Comparison of ENCODE assay signal across 8 cellular contexts in the genomic region with DNA sequence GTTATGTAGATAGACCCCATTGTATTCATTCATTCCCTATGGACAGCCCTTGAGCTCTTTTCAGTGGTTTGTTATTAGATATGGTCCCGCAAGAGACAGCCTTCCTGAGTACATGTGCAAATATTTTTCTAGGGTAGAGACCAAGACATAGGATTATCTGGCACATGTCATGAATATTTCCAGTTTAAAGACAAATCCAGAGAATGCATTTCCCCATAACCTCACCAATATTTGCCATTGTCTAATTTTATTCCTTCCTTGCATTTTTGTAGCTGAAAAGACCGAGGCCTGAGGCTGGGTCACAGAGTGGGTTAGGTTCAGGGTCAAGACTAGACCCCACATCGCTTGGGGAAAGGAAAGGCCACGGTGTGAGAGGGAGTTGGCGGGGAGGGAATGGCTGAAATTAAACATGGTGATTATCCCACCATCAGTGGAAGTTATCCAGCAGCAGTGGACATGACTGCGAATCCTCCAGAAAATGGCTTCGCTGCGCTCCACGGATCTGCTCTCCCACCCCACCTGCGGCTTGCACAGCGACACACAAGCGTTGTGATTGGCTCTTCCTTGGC. TPM values are rescaled to one million over a fixed set of nuclear protein-coding genes. Genes with fewer than 3 reads are reported as not detected.
DNase-seq lines count a peak whose midpoint lies in the region; ATAC-seq and TF ChIP-seq lines count a peak whose summit lies in the region.

No MANE protein-coding gene starts in this region.

- H3K27me3 Mint-ChIP-seq in natural killer cell treated with Interleukin-12 subunit alpha and Interleukin-12 subunit beta and Interleukin-15 and Interleukin-18, amount 100 ng/mL, for 72 hours, result no peaks in the 10 kb centered on the region

- no peaks in the 10 kb centered on the region for H3K79me2 ChIP-seq in MM.1S (ENCODE audit: low read length)

- no peaks in the 10 kb centered on the region for H3F3A ChIP-seq in MM.1S (ENCODE audit: insufficient read depth, low read length)

- no peaks in the 10 kb centered on the region for H4K20me1 ChIP-seq in MM.1S (ENCODE audit: insufficient read depth, low read length)

- peaks cover 22 to 24% of the 10 kb centered on the region in 2 donors for H3K4me1 Mint-ChIP-seq in natural killer cell treated with Interleukin-12 subunit alpha and Interleukin-12 subunit beta and Interleukin-15 and Interleukin-18, amount 100 ng/mL, for 72 hours (ENCODE audit: low read depth in 2 of 2)

- intact Hi-C loops in colonic mucosa (cut with DNase I), result no loop called here

- peak overlapping the region; percentile 53 for H3K4me3 ChIP-seq in BE2C (ENCODE audit: low read depth, low read length)
- no peak overlapping the region for H3K4me3 ChIP-seq in MM.1S (ENCODE audit: low read length)
- peak overlapping the region; percentile 60 for H3K4me3 ChIP-seq in colonic mucosa

- H3K9me3 ChIP-seq in BE2C (no peaks in the 10 kb centered on the region), MM.1S (replicated peaks; ENCODE audit: insufficient read depth, low read length) (no peaks in the 10 kb centered on the region), colonic mucosa (no peaks in the 10 kb centered on the region)

- no peaks in the 10 kb centered on the region for H3K9me2 ChIP-seq in MM.1S (replicated peaks; ENCODE audit: insufficient read depth, low read length)

- H3K9me3 Mint-ChIP-seq in natural killer cell treated with Interleukin-12 subunit alpha and Interleukin-12 subunit beta and Interleukin-15 and Interleukin-18, amount 100 ng/mL, for 72 hours, result no peaks in the 10 kb centered on the region

- H3K36me3 ChIP-seq in BE2C (no peaks in the 10 kb centered on the region), MM.1S (replicated peaks; ENCODE audit: insufficient read depth, low read length) (no peaks in the 10 kb centered on the region), colonic mucosa (no peaks in the 10 kb centered on the region)

- no peak overlapping the region for H3K27ac Mint-ChIP-seq in natural killer cell treated with Interleukin-12 subunit alpha and Interleukin-12 subunit beta and Interleukin-15 and Interleukin-18, amount 100 ng/mL, for 72 hours

- 0 out of 2 replicates have a peak overlapping the region, but pooled peaks have one; percentile 31 for H2AFZ ChIP-seq in MM.1S (ENCODE audit: low read length)

- TF ChIP-seq CTCF in BE2C (IDR thresholded peaks at IDR 0.05; ENCODE audit: low read depth, low read length), result no peak
- no peak for TF ChIP-seq CTCF in MM.1S (IDR thresholded peaks at IDR 0.05; ENCODE audit: low read length)
- no peak for TF ChIP-seq CTCF in colonic mucosa (IDR thresholded peaks at IDR 0.05)

- H3K9ac ChIP-seq in MM.1S (ENCODE audit: low read length) (no peak overlapping the region), colonic mucosa (ENCODE audit: low read depth in 2 of 2, low read length in 2 of 2) (peak overlapping the region; percentile 54 to 58)

- no peaks in the 10 kb centered on the region for H3K36me3 Mint-ChIP-seq in natural killer cell treated with Interleukin-12 subunit alpha and Interleukin-12 subunit beta and Interleukin-15 and Interleukin-18, amount 100 ng/mL, for 72 hours

- H3K27me3 ChIP-seq in BE2C, result no peaks in the 10 kb centered on the region
- H3K27me3 ChIP-seq in MM.1S (replicated peaks; ENCODE audit: insufficient read depth, low read length), result peaks cover 24% of the 10 kb centered on the region
- H3K27me3 ChIP-seq in colonic mucosa, result no peaks in the 10 kb centered on the region

- peaks cover 4% of the 10 kb centered on the region for H3K4me1 ChIP-seq in BE2C
- no peaks in the 10 kb centered on the region for H3K4me1 ChIP-seq in MM.1S (ENCODE audit: low read length)
- peaks cover 3% of the 10 kb centered on the region for H3K4me1 ChIP-seq in colonic mucosa

- H3K27ac ChIP-seq in MM.1S (ENCODE audit: low read length), result no peak overlapping the region
- H3K27ac ChIP-seq in colonic mucosa, result no peak overlapping the region

- H3K4me3 Mint-ChIP-seq in natural killer cell treated with Interleukin-12 subunit alpha and Interleukin-12 subunit beta and Interleukin-15 and Interleukin-18, amount 100 ng/mL, for 72 hours, result peak overlapping the region; percentile 84

- DNase-seq in BE2C (no peak), MM.1S (no peak), colonic mucosa (no peak), HT-29 (ENCODE audit: low spot score) (no peak), HPDE6-E6E7 (ENCODE audit: extremely low spot score) (no peak), SKM-1 treated with dmso at 0.1 percent for 144 hours (lab: John Stamatoyannopoulos, UW; ENCODE audit: unreplicated experiment) (no peak)
- DNase-seq in natural killer cell treated with Interleukin-12 subunit alpha and Interleukin-12 subunit beta and Interleukin-15 and Interleukin-18, amount 100 ng/mL, for 72 hours (ENCODE audit: low spot score), result no peak

- H3K4me2 ChIP-seq in MM.1S (ENCODE audit: low read depth, low read length), result peak overlapping the region; percentile 73; the same call in 1 of the 2 replicates

- no peak for ATAC-seq in natural killer cell treated with Interleukin-12 subunit alpha and Interleukin-12 subunit beta and Interleukin-15 and Interleukin-18, amount 100 ng/mL, for 72 hours
- no peak for ATAC-seq in GM21737 (IDR thresholded peaks at IDR 0.05; ENCODE audit: unreplicated experiment)

RNA-seq across cellular contexts. Expression of a gene that starts 15.9 kb away (rescaled TPM):
- polyA plus RNA-seq in BE2C (2012; ENCODE audit: insufficient read depth, insufficient read length, low read depth), result 259 TPM
- total RNA-seq in colonic mucosa, result 100 to 1,000 TPM in 1 of 2 donors, 10 to 100 TPM in 1; 79.1 to 149 TPM
- total RNA-seq in natural killer cell treated with Interleukin-12 subunit alpha and Interleukin-12 subunit beta and Interleukin-15 and Interleukin-18, amount 100 ng/mL, for 72 hours, result 100 to 1,000 TPM; 142 to 259 TPM
- total RNA-seq in HT-29 (2014; rRNA removed; shearing (Covaris generic)), result 80.1 and 83.8 TPM in 2 replicates

RNA-seq across cellular contexts. Expression of a gene that starts 46.6 kb away (rescaled TPM):
- 3.8 TPM for polyA plus RNA-seq in BE2C (2012; ENCODE audit: insufficient read depth, insufficient read length, low read depth)
- 1 to 10 TPM; 2.5 to 3.4 TPM for total RNA-seq in colonic mucosa
- total RNA-seq in natural killer cell treated with Interleukin-12 subunit alpha and Interleukin-12 subunit beta and Interleukin-15 and Interleukin-18, amount 100 ng/mL, for 72 hours, result 1 to 10 TPM; 5.2 to 6.3 TPM
- total RNA-seq in HT-29 (2014; rRNA removed; shearing (Covaris generic)), result 4.0 and 5.7 TPM in 2 replicates
